ENCODE assay signal across 14 cellular contexts in genomic region chr15:100766225-100767001, GRCh38.
DNase-seq lines count a peak whose midpoint lies in the region; ATAC-seq, FAIRE-seq and TF ChIP-seq lines count a peak whose summit lies in the region.
"Had no signal": no experiment of that assay in that cellular context is flagged by ENCODE, and none has a peak within 500 bp of the region (broad histone marks: within the 10 kb centered on the region; RNA-seq: fewer than 3 reads in every experiment).

No MANE protein-coding gene starts in this region.

- H3K4me2 ChIP-seq in HepG2 (ENCODE audit: low read depth, low read length) (no peak overlapping the region), mesendoderm (ENCODE audit: low read length) (no peak overlapping the region)

- TF ChIP-seq EP300 in HepG2 (IDR thresholded peaks at IDR 0.05; ENCODE audit: low read depth in 2 of 2, low read length in 2 of 2): no peak
- no peak for TF ChIP-seq EP300 in HepG2 (CRISPR knock-in tag; IDR thresholded peaks at IDR 0.05; ENCODE audit: borderline replicate concordance)

- no peak overlapping the region for H2BK15ac ChIP-seq in mesendoderm (replicated peaks; ENCODE audit: low read depth)

- H4K20me1 ChIP-seq in HepG2 (ENCODE audit: insufficient read depth, low read length): 0 out of 2 replicates have a peak, but pooled peaks cover 3% of the 10 kb centered on the region

- H4K5ac ChIP-seq in mesendoderm (ENCODE audit: low read length): no peak overlapping the region

- CTCF ChIA-PET in HepG2 (lab: Yijun Ruan, JAX; ENCODE audit: low intra/inter-chr PET ratio, low total read pairs): no interaction called here

- WGBS in right lobe of liver (ENCODE audit: insufficient coverage, low coverage, low lambda C conversion rate, missing lambda C conversion rate): 24% methylated on average over 10 of the region's 13 CpGs
- 58% methylated on average over 11 of the region's 13 CpGs for WGBS in HepG2 (ENCODE audit: low lambda C conversion rate)
- WGBS in mesendoderm (ENCODE audit: extremely low coverage, insufficient coverage, low lambda C conversion rate): no CpG with 5 or more reads among the region's 13 CpGs

- no peaks in the 10 kb centered on the region for H3K4me1 ChIP-seq in right lobe of liver
- H3K4me1 ChIP-seq in HepG2 (ENCODE audit: insufficient read depth, low read length): no peaks in the 10 kb centered on the region
- peaks cover 2% of the 10 kb centered on the region for H3K4me1 ChIP-seq in mesendoderm (ENCODE audit: control insufficient read depth, low read depth, low read length)
- H3K4me1 ChIP-seq: ascending aorta, psoas muscle had no signal

- POLR2A ChIA-PET in HepG2 (lab: Yijun Ruan, JAX): no interaction called here

- FAIRE-seq in HepG2 (lab: Jason Lieb, UNC): no peak

- TF ChIP-seq POLR2A in right lobe of liver (IDR thresholded peaks at IDR 0.05) (no peak), HepG2 (IDR thresholded peaks at IDR 0.05; ENCODE audit: insufficient read depth in 1 of 2, low read depth in 2 of 2, low read length in 2 of 2) (no peak)

- no TSS peak for BruUV-seq in HepG2 (replicated peaks; lab: Mats Ljungman, UMichigan)

- no peak overlapping the region for H2BK120ac ChIP-seq in mesendoderm (ENCODE audit: low read depth, low read length)

- intact Hi-C loops in right lobe of liver (cut with DNase I): no loop called here
- intact Hi-C loops in HepG2 (cut with micrococcal nuclease; ENCODE audit: unreplicated experiment): no loop called here

- no peak overlapping the region for H2BK5ac ChIP-seq in mesendoderm (ENCODE audit: low read length)

- H3K27ac ChIP-seq in right lobe of liver (no peak overlapping the region), HepG2 (ENCODE audit: extremely low read length, insufficient read depth, low read length) (no peak overlapping the region), mesendoderm (ENCODE audit: low read depth, low read length) (no peak overlapping the region)
- H3K27ac ChIP-seq: ascending aorta, psoas muscle had no signal

- H3K56ac ChIP-seq in mesendoderm (ENCODE audit: low read length): peak overlapping the region; percentile 56

- H3K23ac ChIP-seq in mesendoderm (ENCODE audit: low read length): no peak overlapping the region

- H3K36me3 ChIP-seq in right lobe of liver (no peaks in the 10 kb centered on the region), HepG2 (replicated peaks in 1 of 2; ENCODE audit: control insufficient read depth in 1 of 2, insufficient read depth in 2 of 2, low read length in 2 of 2) (no peaks in the 10 kb centered on the region), mesendoderm (ENCODE audit: control insufficient read depth, insufficient read depth, low read length) (no peaks in the 10 kb centered on the region)
- H3K36me3 ChIP-seq: ascending aorta had no signal

- H3K4me3 ChIP-seq in right lobe of liver (no peak overlapping the region), HepG2 (replicated peaks in 1 of 3; ENCODE audit: insufficient read depth in 1 of 3, low read depth in 2 of 3, low read length in 3 of 3) (no peak overlapping the region), mesendoderm (ENCODE audit: low read length) (no peak overlapping the region)
- H3K4me3 ChIP-seq: ascending aorta, psoas muscle had no signal

- H3K4ac ChIP-seq in mesendoderm (ENCODE audit: low read depth, low read length): no peak overlapping the region

- H3K9ac ChIP-seq in HepG2 (ENCODE audit: insufficient read depth, low read depth, low read length) (no peak overlapping the region), mesendoderm (ENCODE audit: low read length) (no peak overlapping the region)

- H4K8ac ChIP-seq in mesendoderm (ENCODE audit: low read depth, low read length): no peak overlapping the region

- TF ChIP-seq RAD21 in HepG2 (CRISPR knock-in tag; IDR thresholded peaks at IDR 0.05): no peak

- H2AFZ ChIP-seq in HepG2 (ENCODE audit: low read length): no peak overlapping the region

- no peak for TF ChIP-seq CTCF in right lobe of liver (IDR thresholded peaks at IDR 0.05)
- no peak for TF ChIP-seq CTCF in HepG2 (CRISPR knock-in tag; IDR thresholded peaks at IDR 0.05)

- no peak overlapping the region for H2AK5ac ChIP-seq in mesendoderm (ENCODE audit: low read length)

- H3K9me3 ChIP-seq in right lobe of liver: no peaks in the 10 kb centered on the region
- no peaks in the 10 kb centered on the region for H3K9me3 ChIP-seq in HepG2 (ENCODE audit: low read length)
- H3K9me3 ChIP-seq: ascending aorta, psoas muscle had no signal

- no peaks in the 10 kb centered on the region for H3K79me2 ChIP-seq in HepG2 (ENCODE audit: insufficient read depth, low read length)
- H3K79me2 ChIP-seq in mesendoderm (ENCODE audit: control insufficient read depth, insufficient read depth, low read length): no peaks in the 10 kb centered on the region

- no peaks in the 10 kb centered on the region for H3K79me1 ChIP-seq in mesendoderm (ENCODE audit: low read length)

- H3K27me3 ChIP-seq in right lobe of liver: no peaks in the 10 kb centered on the region
- peaks cover 2 to 42% of the 10 kb centered on the region in 2 experiments; a peak in 4 of 5 replicates for H3K27me3 ChIP-seq in HepG2 (ENCODE audit: control insufficient read depth in 1 of 2, insufficient read depth in 2 of 2, low read length in 2 of 2)
- H3K27me3 ChIP-seq in mesendoderm (ENCODE audit: insufficient read depth, low read length, poor library complexity): no peaks in the 10 kb centered on the region
- H3K27me3 ChIP-seq: ascending aorta had no signal

- ATAC-seq in right lobe of liver (no peak), HepG2 (no peak), SK-N-SH treated with all-trans-retinoic acid at 6 μM for 48 hours (peak; percentile 27)
- ATAC-seq: psoas muscle had no signal

- no peak overlapping the region for H3K18ac ChIP-seq in mesendoderm (ENCODE audit: low read length)

- in situ Hi-C loops in HepG2 (cut with HindIII; ENCODE audit: extremely low pct_ligation_motif_present, low pct_unique_long_range_greater_than_20kb): no loop called here

- DNase-seq in right lobe of liver (peak in 2 of 3 donors; percentile 37 to 39), HepG2 (ENCODE audit: low spot score) (no peak), mesendoderm (peak; percentile 35), NCI-H748 (lab: John Stamatoyannopoulos, UW; ENCODE audit: unreplicated experiment) (no peak), NCI-H2107 treated with DMSO at 0.1 percent for 48 hours (lab: John Stamatoyannopoulos, UW; ENCODE audit: unreplicated experiment) (no peak), UCSD-AML1 (lab: John Stamatoyannopoulos, UW; ENCODE audit: unreplicated experiment) (no peak), NCI-H1694 (lab: John Stamatoyannopoulos, UW) (no peak)
- DNase-seq: cortex of kidney, erythroblast, hypothalamus, NCI-H2171 had no signal

TF ChIP-seq in HepG2, 621 proteins besides CTCF, POLR2A, EP300 and RAD21 (continues in another document):
- TF ChIP-seq MIER2 (CRISPR knock-in tag; IDR thresholded peaks at IDR 0.05) (no peak), ZNF362 (CRISPR knock-in tag; IDR thresholded peaks at IDR 0.05; ENCODE audit: borderline replicate concordance) (no peak), E2F5 (CRISPR knock-in tag; conservative IDR thresholded peaks at IDR 0.05) (no peak), RAD51 (IDR thresholded peaks at IDR 0.05; ENCODE audit: borderline replicate concordance) (no peak)

TF ChIP-seq in SK-N-SH treated with all-trans-retinoic acid at 6 μM for 48 hours, 23 proteins besides CTCF, POLR2A, EP300 and RAD21:
- no peak for TF ChIP-seq GLIS3 (CRISPR knock-in tag; IDR thresholded peaks at IDR 0.05)
- TF ChIP-seq TCF4 (CRISPR knock-in tag; IDR thresholded peaks at IDR 0.05; ENCODE audit: borderline replicate concordance): peak; percentile 49; the same call in 1 of the 2 replicates
- no peak for TF ChIP-seq CREB5 (CRISPR knock-in tag; IDR thresholded peaks at IDR 0.05; ENCODE audit: low read depth)

Comparison
In these comparisons a context has a peak if more than half of its experiments do, and no peak if none do; other contexts are left out.
1. DNase-seq: peak in right lobe of liver (2 of 3) and mesendoderm (single experiment); none in HepG2 (single experiment), NCI-H748 (single experiment), NCI-H2107 treated with DMSO at 0.1 percent for 48 hours (single experiment), UCSD-AML1 (single experiment) and NCI-H1694 (single experiment).